Comparison of ENCODE assay signal across 11 cellular contexts in genomic region chr3:177294221-177294620, GRCh38.
DNase-seq lines count a peak whose midpoint lies in the region; TF ChIP-seq lines count a peak whose summit lies in the region.
"Had no signal": no experiment of that assay in that cellular context is flagged by ENCODE, and none has a peak within 500 bp of the region (broad histone marks: within the 10 kb centered on the region; RNA-seq: fewer than 3 reads in every experiment).

No MANE protein-coding gene starts in this region.

- H2AK5ac ChIP-seq in neuronal stem cell (ENCODE audit: low read depth, low read length) = no peak overlapping the region

- no peak overlapping the region for H4K8ac ChIP-seq in neuronal stem cell (ENCODE audit: low read depth, low read length)

- H3K4me1 Mint-ChIP-seq in Caco-2 (ENCODE audit: low read depth, unreplicated experiment) = peaks cover 13% of the 10 kb centered on the region
- H3K4me1 Mint-ChIP-seq: activated CD8-positive, alpha-beta memory T cell treated with anti-CD3 and anti-CD28 coated beads, Interleukin-2, amount 10 ng/mL, durations not matched to agents 7 days and 5 days had no signal

- DNase-seq in Caco-2 = peak in 1 of 2 experiments; percentile 46
- peak; percentile 37 for DNase-seq in amniotic epithelial cell (ENCODE audit: low read depth)
- DNase-seq in foreskin fibroblast = peak; percentile 33 to 67
- peak; percentile 46 for DNase-seq in non-pigmented ciliary epithelial cell (ENCODE audit: low read depth)
- DNase-seq in LoVo (ENCODE audit: low spot score) = no peak
- DNase-seq in activated naive CD4-positive, alpha-beta T cell (lab: John Stamatoyannopoulos, UW) = no peak
- no peak for DNase-seq in activated CD8-positive, alpha-beta memory T cell treated with anti-CD3 and anti-CD28 coated beads, Interleukin-2, amount 50 U/mL, for 48 hours
- DNase-seq in neuronal stem cell (ENCODE audit: low spot score) = no peak
- DNase-seq: activated CD8-positive, alpha-beta memory T cell treated with anti-CD3 and anti-CD28 coated beads, Interleukin-2, amount 10 ng/mL, durations not matched to agents 7 days and 5 days; NCI-H526 had no signal

- no peaks in the 10 kb centered on the region for H3K27me3 ChIP-seq in Caco-2 (replicated peaks; ENCODE audit: control insufficient read depth, insufficient read depth, low read length)
- no peaks in the 10 kb centered on the region for H3K27me3 ChIP-seq in neuronal stem cell (ENCODE audit: control insufficient read depth in 3 of 3, insufficient read depth in 3 of 3, low read depth in 1 of 3, low read length in 3 of 3)
- H3K27me3 ChIP-seq: BLaER1 treated with 17β-estradiol and CSF1 and Interleukin-3, amounts not matched to agents 10 nM and 100 nM had no signal

- TF ChIP-seq CTCF in Caco-2 (IDR thresholded peaks at IDR 0.05; ENCODE audit: insufficient read depth in 1 of 2, low read depth in 1 of 2, low read length in 1 of 2, severe bottlenecking in 1 of 2, unreplicated experiment in 1 of 2) (no peak), foreskin fibroblast (IDR thresholded peaks at IDR 0.05; ENCODE audit: low read depth, low read length) (no peak)

- H2BK120ac ChIP-seq in neuronal stem cell (ENCODE audit: low read depth, low read length) = no peak overlapping the region

- H3K9me3 ChIP-seq in Caco-2 (no peaks in the 10 kb centered on the region), neuronal stem cell (replicated peaks in 1 of 2; ENCODE audit: control insufficient read depth in 2 of 2, insufficient read depth in 1 of 2, low read depth in 1 of 2, low read length in 2 of 2) (no peaks in the 10 kb centered on the region)

- H3K14ac ChIP-seq in neuronal stem cell (ENCODE audit: low read length) = no peak overlapping the region

- no peak overlapping the region for H3K18ac ChIP-seq in neuronal stem cell (ENCODE audit: low read length)

- intact Hi-C loops in Caco-2 (cut with micrococcal nuclease; ENCODE audit: unreplicated experiment) = no loop called here

- H3K4me2 ChIP-seq in neuronal stem cell (ENCODE audit: insufficient read depth, low read length, poor library complexity, severe bottlenecking) = no peak overlapping the region
- H3K4me2 ChIP-seq: BLaER1 treated with 17β-estradiol and CSF1 and Interleukin-3, amounts not matched to agents 10 nM and 100 nM had no signal

- H3K4ac ChIP-seq in neuronal stem cell (ENCODE audit: low read length) = no peak overlapping the region

- no peak overlapping the region for H3K4me3 ChIP-seq in Caco-2 (ENCODE audit: low read depth, low read length)
- H3K4me3 ChIP-seq in foreskin fibroblast (ENCODE audit: low read depth in 1 of 2, low read length in 2 of 2) = no peak overlapping the region
- H3K4me3 ChIP-seq in neuronal stem cell (ENCODE audit: low read length in 2 of 2) = no peak overlapping the region
- H3K4me3 ChIP-seq: BLaER1 treated with 17β-estradiol and CSF1 and Interleukin-3, amounts not matched to agents 10 nM and 100 nM had no signal

- no peak overlapping the region for H2BK5ac ChIP-seq in neuronal stem cell (ENCODE audit: low read length)

- peak overlapping the region; percentile 59 for H3K27ac Mint-ChIP-seq in Caco-2 (ENCODE audit: unreplicated experiment)
- H3K27ac Mint-ChIP-seq: activated CD8-positive, alpha-beta memory T cell treated with anti-CD3 and anti-CD28 coated beads, Interleukin-2, amount 10 ng/mL, durations not matched to agents 7 days and 5 days had no signal

- no peaks in the 10 kb centered on the region for H3K79me1 ChIP-seq in neuronal stem cell (ENCODE audit: low read depth, low read length)

- H3K4me1 ChIP-seq in Caco-2 = peaks cover 28% of the 10 kb centered on the region
- H3K4me1 ChIP-seq in neuronal stem cell (ENCODE audit: control insufficient read depth in 2 of 2, insufficient read depth in 1 of 2, low read depth in 1 of 2, low read length in 2 of 2) = no peaks in the 10 kb centered on the region

- H2BK12ac ChIP-seq in neuronal stem cell (ENCODE audit: low read length) = no peak overlapping the region

- no peaks in the 10 kb centered on the region for H3K36me3 ChIP-seq in Caco-2 (ENCODE audit: control insufficient read depth, insufficient read depth, low read length)
- no peaks in the 10 kb centered on the region for H3K36me3 ChIP-seq in neuronal stem cell (replicated peaks in 1 of 2; ENCODE audit: control insufficient read depth in 2 of 2, insufficient read depth in 2 of 2, low read length in 2 of 2)
- H3K36me3 ChIP-seq: BLaER1 treated with 17β-estradiol and CSF1 and Interleukin-3, amounts not matched to agents 10 nM and 100 nM had no signal

- no peaks in the 10 kb centered on the region for H3K9me3 Mint-ChIP-seq in Caco-2 (ENCODE audit: unreplicated experiment)

- no peak overlapping the region for H4K91ac ChIP-seq in neuronal stem cell (ENCODE audit: low read depth, low read length, poor library complexity)

- CTCF ChIA-PET in Caco-2 (lab: Charles Lee) = interaction anchor here (0.5 kb wide), 1 partner anchor 14 kb away, joined by 3 read pairs; no protein-coding TSS in a partner anchor

- H3K4me3 Mint-ChIP-seq in Caco-2 (ENCODE audit: unreplicated experiment) = no peak overlapping the region
- H3K4me3 Mint-ChIP-seq: activated CD8-positive, alpha-beta memory T cell treated with anti-CD3 and anti-CD28 coated beads, Interleukin-2, amount 10 ng/mL, durations not matched to agents 7 days and 5 days had no signal

- WGBS in neuronal stem cell (ENCODE audit: extremely low coverage in 2 of 2, insufficient read length in 2 of 2, insufficient replicate concordance in 1 of 2), 2 donors = no CpG with 5 or more reads among the region's 4 CpGs

- no peak overlapping the region for H2BK15ac ChIP-seq in neuronal stem cell (ENCODE audit: low read length)

- H3K27ac ChIP-seq in neuronal stem cell (replicated peaks; ENCODE audit: low read length) = no peak overlapping the region
- H3K27ac ChIP-seq: BLaER1 treated with 17β-estradiol and CSF1 and Interleukin-3, amounts not matched to agents 10 nM and 100 nM had no signal

- H3K27me3 Mint-ChIP-seq in Caco-2 (ENCODE audit: insufficient read depth, unreplicated experiment) = no peaks in the 10 kb centered on the region
- H3K27me3 Mint-ChIP-seq: activated CD8-positive, alpha-beta memory T cell treated with anti-CD3 and anti-CD28 coated beads, Interleukin-2, amount 10 ng/mL, durations not matched to agents 7 days and 5 days had no signal

- H2AFZ ChIP-seq in neuronal stem cell (ENCODE audit: low read length) = no peak overlapping the region

- POLR2A ChIA-PET in Caco-2 (lab: Charles Lee) = no interaction called here

- H3K9ac ChIP-seq in neuronal stem cell (ENCODE audit: low read depth, low read length, poor library complexity) = no peak overlapping the region
- H3K9ac ChIP-seq: BLaER1 treated with 17β-estradiol and CSF1 and Interleukin-3, amounts not matched to agents 10 nM and 100 nM had no signal

- no peak overlapping the region for H3K23ac ChIP-seq in neuronal stem cell (ENCODE audit: low read depth, low read length, poor library complexity)

- BruUV-seq in Caco-2 (replicated peaks; lab: Mats Ljungman, UMichigan) = no TSS peak

- H3K36me3 Mint-ChIP-seq in Caco-2 (ENCODE audit: insufficient read depth, unreplicated experiment) = no peaks in the 10 kb centered on the region
- H3K36me3 Mint-ChIP-seq: activated CD8-positive, alpha-beta memory T cell treated with anti-CD3 and anti-CD28 coated beads, Interleukin-2, amount 10 ng/mL, durations not matched to agents 7 days and 5 days had no signal

Comparison
In these comparisons a context has a peak if more than half of its experiments do, and no peak if none do; other contexts are left out.
1. DNase-seq: peak in amniotic epithelial cell (single experiment), foreskin fibroblast (2 of 2) and non-pigmented ciliary epithelial cell (single experiment); none in LoVo (single experiment), activated naive CD4-positive, alpha-beta T cell (0 of 4), activated CD8-positive, alpha-beta memory T cell treated with anti-CD3 and anti-CD28 coated beads, Interleukin-2, amount 50 U/mL, for 48 hours (single experiment) and neuronal stem cell (single experiment).